ENCODE assay signal across 21 cellular contexts in the genomic region with DNA sequence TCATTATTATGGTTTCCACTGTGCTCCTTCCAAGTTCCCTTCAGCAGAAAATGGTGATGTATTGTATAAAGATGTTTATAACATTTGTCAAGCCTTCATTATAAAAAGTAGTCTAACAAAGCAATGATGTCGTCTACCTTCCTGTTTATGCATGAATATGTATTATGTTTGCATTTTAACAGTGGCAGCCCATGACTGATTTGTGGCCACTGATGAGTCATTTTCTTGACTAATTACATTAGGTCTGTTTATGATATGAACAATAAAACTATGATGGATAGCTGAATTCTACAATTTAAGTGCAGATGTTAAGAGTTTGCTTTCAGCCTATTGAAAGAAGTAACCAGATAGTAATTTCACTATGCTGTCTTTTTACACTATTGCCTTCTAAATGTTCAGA.
DNase-seq lines count a peak whose midpoint lies in the region; ATAC-seq and TF ChIP-seq lines count a peak whose summit lies in the region.
"Had no signal": no experiment of that assay in that cellular context is flagged by ENCODE, and none has a peak within 500 bp of the region (broad histone marks: within the 10 kb centered on the region; RNA-seq: fewer than 3 reads in every experiment).

No MANE protein-coding gene starts in this region.

- H3K4me1 ChIP-seq in mucosa of descending colon (ENCODE audit: low read depth), result no peaks in the 10 kb centered on the region

- H3K4me3 ChIP-seq in mucosa of descending colon, result no peak overlapping the region
- H3K4me3 ChIP-seq: BLaER1 treated with 17β-estradiol and CSF1 and Interleukin-3, amounts not matched to agents 10 nM and 100 nM had no signal

- CTCF ChIA-PET in HEK293T (lab: Yijun Ruan, JAX), result no interaction called here

- ATAC-seq in mucosa of descending colon, result peak; percentile 39

- intact Hi-C loops in mucosa of descending colon (cut with DNase I, micrococcal nuclease), result no loop called here

- POLR2A ChIA-PET in HEK293T (lab: Yijun Ruan, JAX), result no interaction called here

- no peak overlapping the region for H3K27ac ChIP-seq in epithelial cell of prostate
- H3K27ac ChIP-seq: BLaER1 treated with 17β-estradiol and CSF1 and Interleukin-3, amounts not matched to agents 10 nM and 100 nM; HL-60 had no signal

- no peaks in the 10 kb centered on the region for H3K36me3 ChIP-seq in mucosa of descending colon (ENCODE audit: low read depth)
- H3K36me3 ChIP-seq: BLaER1 treated with 17β-estradiol and CSF1 and Interleukin-3, amounts not matched to agents 10 nM and 100 nM had no signal

- DNase-seq in HEK293T (ENCODE audit: extremely low spot score), result no peak
- peak; percentile 16 for DNase-seq in epithelial cell of prostate (ENCODE audit: low read depth, low spot score)
- no peak for DNase-seq in mucosa of descending colon
- DNase-seq in hepatic stellate cell (ENCODE audit: low spot score), result no peak
- DNase-seq in NCI-H2107 treated with DMSO at 0.1 percent for 48 hours (lab: John Stamatoyannopoulos, UW; ENCODE audit: unreplicated experiment), result no peak
- no peak for DNase-seq in stimulated activated naive CD4-positive, alpha-beta T cell treated with Interleukin-2 at 50 U/mL for 16 hours (lab: John Stamatoyannopoulos, UW)
- DNase-seq: CD8-positive, alpha-beta memory T cell; EL; IMR-90; NCI-H1105; NCI-H1694; NCI-H2081 treated with DMSO at 0.1 percent for 48 hours; NCI-H510A; NCI-H774; OCI-M1; RPMI8226; SHP77 treated with DMSO at 0.1 percent for 48 hours; SK-N-SH had no signal

- no peak for TF ChIP-seq CTCF in mucosa of descending colon (IDR thresholded peaks at IDR 0.05)

- H3K9me3 ChIP-seq in mucosa of descending colon, result no peaks in the 10 kb centered on the region
- H3K9me3 ChIP-seq: BLaER1 treated with 17β-estradiol and CSF1 and Interleukin-3, amounts not matched to agents 10 nM and 100 nM; SK-N-SH had no signal

TF ChIP-seq in HEK293T, 16 proteins besides CTCF, POLR2A, EP300 and RAD21:
- TF ChIP-seq HDGF (IDR thresholded peaks at IDR 0.05; ENCODE audit: borderline replicate concordance) (no peak), FOXA1 (IDR thresholded peaks at IDR 0.05) (no peak), TARDBP (IDR thresholded peaks at IDR 0.05) (no peak), LEF1 (IDR thresholded peaks at IDR 0.05; ENCODE audit: borderline replicate concordance) (no peak), FOXK2 (IDR thresholded peaks at IDR 0.05) (no peak)
- TF ChIP-seq, protein P1, sequence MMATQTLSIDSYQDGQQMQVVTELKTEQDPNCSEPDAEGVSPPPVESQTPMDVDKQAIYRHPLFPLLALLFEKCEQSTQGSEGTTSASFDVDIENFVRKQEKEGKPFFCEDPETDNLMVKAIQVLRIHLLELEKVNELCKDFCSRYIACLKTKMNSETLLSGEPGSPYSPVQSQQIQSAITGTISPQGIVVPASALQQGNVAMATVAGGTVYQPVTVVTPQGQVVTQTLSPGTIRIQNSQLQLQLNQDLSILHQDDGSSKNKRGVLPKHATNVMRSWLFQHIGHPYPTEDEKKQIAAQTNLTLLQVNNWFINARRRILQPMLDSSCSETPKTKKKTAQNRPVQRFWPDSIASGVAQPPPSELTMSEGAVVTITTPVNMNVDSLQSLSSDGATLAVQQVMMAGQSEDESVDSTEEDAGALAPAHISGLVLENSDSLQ (IDR thresholded peaks at IDR 0.05), result peak; percentile 31; the same call in 1 of the 2 replicates

TF ChIP-seq in PFSK-1, 5 proteins besides CTCF, POLR2A, EP300 and RAD21:
- peak; percentile 30 for TF ChIP-seq FOXP2 (optimal IDR thresholded peaks at IDR 0.05; ENCODE audit: borderline replicate concordance, extremely low read depth, extremely low read length, insufficient read depth)
- TF ChIP-seq, protein P2, sequence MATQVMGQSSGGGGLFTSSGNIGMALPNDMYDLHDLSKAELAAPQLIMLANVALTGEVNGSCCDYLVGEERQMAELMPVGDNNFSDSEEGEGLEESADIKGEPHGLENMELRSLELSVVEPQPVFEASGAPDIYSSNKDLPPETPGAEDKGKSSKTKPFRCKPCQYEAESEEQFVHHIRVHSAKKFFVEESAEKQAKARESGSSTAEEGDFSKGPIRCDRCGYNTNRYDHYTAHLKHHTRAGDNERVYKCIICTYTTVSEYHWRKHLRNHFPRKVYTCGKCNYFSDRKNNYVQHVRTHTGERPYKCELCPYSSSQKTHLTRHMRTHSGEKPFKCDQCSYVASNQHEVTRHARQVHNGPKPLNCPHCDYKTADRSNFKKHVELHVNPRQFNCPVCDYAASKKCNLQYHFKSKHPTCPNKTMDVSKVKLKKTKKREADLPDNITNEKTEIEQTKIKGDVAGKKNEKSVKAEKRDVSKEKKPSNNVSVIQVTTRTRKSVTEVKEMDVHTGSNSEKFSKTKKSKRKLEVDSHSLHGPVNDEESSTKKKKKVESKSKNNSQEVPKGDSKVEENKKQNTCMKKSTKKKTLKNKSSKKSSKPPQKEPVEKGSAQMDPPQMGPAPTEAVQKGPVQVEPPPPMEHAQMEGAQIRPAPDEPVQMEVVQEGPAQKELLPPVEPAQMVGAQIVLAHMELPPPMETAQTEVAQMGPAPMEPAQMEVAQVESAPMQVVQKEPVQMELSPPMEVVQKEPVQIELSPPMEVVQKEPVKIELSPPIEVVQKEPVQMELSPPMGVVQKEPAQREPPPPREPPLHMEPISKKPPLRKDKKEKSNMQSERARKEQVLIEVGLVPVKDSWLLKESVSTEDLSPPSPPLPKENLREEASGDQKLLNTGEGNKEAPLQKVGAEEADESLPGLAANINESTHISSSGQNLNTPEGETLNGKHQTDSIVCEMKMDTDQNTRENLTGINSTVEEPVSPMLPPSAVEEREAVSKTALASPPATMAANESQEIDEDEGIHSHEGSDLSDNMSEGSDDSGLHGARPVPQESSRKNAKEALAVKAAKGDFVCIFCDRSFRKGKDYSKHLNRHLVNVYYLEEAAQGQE (IDR thresholded peaks at IDR 0.05; ENCODE audit: insufficient read depth in 1 of 2, low read depth in 2 of 2, low read length in 2 of 2), result no peak
